ENCODE assay signal across 1 cellular context in genomic region chr6:36827261-36828079, GRCh38.
TF ChIP-seq lines count a peak whose summit lies in the region.

No MANE protein-coding gene starts in this region.

TF ChIP-seq in K562, 482 proteins besides CTCF, POLR2A, EP300 and RAD21 (continues in another document):
- TF ChIP-seq, protein P1, sequence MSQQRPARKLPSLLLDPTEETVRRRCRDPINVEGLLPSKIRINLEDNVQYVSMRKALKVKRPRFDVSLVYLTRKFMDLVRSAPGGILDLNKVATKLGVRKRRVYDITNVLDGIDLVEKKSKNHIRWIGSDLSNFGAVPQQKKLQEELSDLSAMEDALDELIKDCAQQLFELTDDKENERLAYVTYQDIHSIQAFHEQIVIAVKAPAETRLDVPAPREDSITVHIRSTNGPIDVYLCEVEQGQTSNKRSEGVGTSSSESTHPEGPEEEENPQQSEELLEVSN (IDR thresholded peaks at IDR 0.05; ENCODE audit: borderline replicate concordance in 1 of 2, extremely low read depth in 1 of 2, insufficient read depth in 1 of 2, insufficient read length in 1 of 2, low read depth in 1 of 2, low read length in 1 of 2, poor library complexity in 1 of 2, severe bottlenecking in 1 of 2) = no peak
- TF ChIP-seq ZNF77 (CRISPR knock-in tag; IDR thresholded peaks at IDR 0.05) = no peak
- TF ChIP-seq, protein P2, sequence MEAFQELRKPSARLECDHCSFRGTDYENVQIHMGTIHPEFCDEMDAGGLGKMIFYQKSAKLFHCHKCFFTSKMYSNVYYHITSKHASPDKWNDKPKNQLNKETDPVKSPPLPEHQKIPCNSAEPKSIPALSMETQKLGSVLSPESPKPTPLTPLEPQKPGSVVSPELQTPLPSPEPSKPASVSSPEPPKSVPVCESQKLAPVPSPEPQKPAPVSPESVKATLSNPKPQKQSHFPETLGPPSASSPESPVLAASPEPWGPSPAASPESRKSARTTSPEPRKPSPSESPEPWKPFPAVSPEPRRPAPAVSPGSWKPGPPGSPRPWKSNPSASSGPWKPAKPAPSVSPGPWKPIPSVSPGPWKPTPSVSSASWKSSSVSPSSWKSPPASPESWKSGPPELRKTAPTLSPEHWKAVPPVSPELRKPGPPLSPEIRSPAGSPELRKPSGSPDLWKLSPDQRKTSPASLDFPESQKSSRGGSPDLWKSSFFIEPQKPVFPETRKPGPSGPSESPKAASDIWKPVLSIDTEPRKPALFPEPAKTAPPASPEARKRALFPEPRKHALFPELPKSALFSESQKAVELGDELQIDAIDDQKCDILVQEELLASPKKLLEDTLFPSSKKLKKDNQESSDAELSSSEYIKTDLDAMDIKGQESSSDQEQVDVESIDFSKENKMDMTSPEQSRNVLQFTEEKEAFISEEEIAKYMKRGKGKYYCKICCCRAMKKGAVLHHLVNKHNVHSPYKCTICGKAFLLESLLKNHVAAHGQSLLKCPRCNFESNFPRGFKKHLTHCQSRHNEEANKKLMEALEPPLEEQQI (IDR thresholded peaks at IDR 0.05) = no peak
- TF ChIP-seq NCOR1 (IDR thresholded peaks at IDR 0.05) = no peak
- TF ChIP-seq NR2C2 (CRISPR knock-in tag; IDR thresholded peaks at IDR 0.05) = no peak
- TF ChIP-seq NR2C2 (tag; IDR thresholded peaks at IDR 0.05) = peak; percentile 29; the same call in 1 of the 2 replicates
- peak; percentile 84; the same call in 1 of the 2 replicates for TF ChIP-seq ERF (CRISPR knock-in tag; IDR thresholded peaks at IDR 0.05)
- peak; percentile 48; the same call in 1 of the 2 replicates for TF ChIP-seq TFAP4 (CRISPR knock-in tag; IDR thresholded peaks at IDR 0.05; ENCODE audit: borderline replicate concordance)
- no peak for TF ChIP-seq ARID4B (CRISPR knock-in tag; IDR thresholded peaks at IDR 0.05)
- no peak for TF ChIP-seq NCOA4 (IDR thresholded peaks at IDR 0.05; ENCODE audit: partially characterized antibody)
- no peak for TF ChIP-seq ZNF133 (CRISPR knock-in tag; IDR thresholded peaks at IDR 0.05)
- no peak for TF ChIP-seq RAD51 (IDR thresholded peaks at IDR 0.05; ENCODE audit: borderline replicate concordance, low read depth)
- no peak for TF ChIP-seq HMG20A (CRISPR knock-in tag; conservative IDR thresholded peaks at IDR 0.05)
- TF ChIP-seq THRAP3 (IDR thresholded peaks at IDR 0.05; ENCODE audit: borderline replicate concordance) = no peak
- TF ChIP-seq TBP (optimal IDR thresholded peaks at IDR 0.05; ENCODE audit: low read depth, low read length) = peak; percentile 11
- peak; percentile 82 for TF ChIP-seq NFIC (IDR thresholded peaks at IDR 0.05)
- no peak for TF ChIP-seq SREBF1 (IDR thresholded peaks at IDR 0.05; ENCODE audit: borderline replicate concordance, low read depth, low read length)
- TF ChIP-seq TBL1XR1 (IDR thresholded peaks at IDR 0.05; ENCODE audit: low read length in 2 of 2) = no peak
- TF ChIP-seq ZNF146 (CRISPR knock-in tag; IDR thresholded peaks at IDR 0.05; ENCODE audit: unreplicated experiment) = no peak
- TF ChIP-seq BDP1 (IDR thresholded peaks at IDR 0.05; ENCODE audit: insufficient read depth, insufficient read length) = no peak
- TF ChIP-seq ZBTB5 (IDR thresholded peaks at IDR 0.05) = no peak
- TF ChIP-seq, protein P3, sequence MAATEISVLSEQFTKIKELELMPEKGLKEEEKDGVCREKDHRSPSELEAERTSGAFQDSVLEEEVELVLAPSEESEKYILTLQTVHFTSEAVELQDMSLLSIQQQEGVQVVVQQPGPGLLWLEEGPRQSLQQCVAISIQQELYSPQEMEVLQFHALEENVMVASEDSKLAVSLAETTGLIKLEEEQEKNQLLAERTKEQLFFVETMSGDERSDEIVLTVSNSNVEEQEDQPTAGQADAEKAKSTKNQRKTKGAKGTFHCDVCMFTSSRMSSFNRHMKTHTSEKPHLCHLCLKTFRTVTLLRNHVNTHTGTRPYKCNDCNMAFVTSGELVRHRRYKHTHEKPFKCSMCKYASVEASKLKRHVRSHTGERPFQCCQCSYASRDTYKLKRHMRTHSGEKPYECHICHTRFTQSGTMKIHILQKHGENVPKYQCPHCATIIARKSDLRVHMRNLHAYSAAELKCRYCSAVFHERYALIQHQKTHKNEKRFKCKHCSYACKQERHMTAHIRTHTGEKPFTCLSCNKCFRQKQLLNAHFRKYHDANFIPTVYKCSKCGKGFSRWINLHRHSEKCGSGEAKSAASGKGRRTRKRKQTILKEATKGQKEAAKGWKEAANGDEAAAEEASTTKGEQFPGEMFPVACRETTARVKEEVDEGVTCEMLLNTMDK (IDR thresholded peaks at IDR 0.05; ENCODE audit: borderline replicate concordance, insufficient read depth, low read depth, low read length, poor library complexity, severe bottlenecking) = no peak
- TF ChIP-seq CEBPB (tag; IDR thresholded peaks at IDR 0.05) = no peak
- TF ChIP-seq, protein P4, sequence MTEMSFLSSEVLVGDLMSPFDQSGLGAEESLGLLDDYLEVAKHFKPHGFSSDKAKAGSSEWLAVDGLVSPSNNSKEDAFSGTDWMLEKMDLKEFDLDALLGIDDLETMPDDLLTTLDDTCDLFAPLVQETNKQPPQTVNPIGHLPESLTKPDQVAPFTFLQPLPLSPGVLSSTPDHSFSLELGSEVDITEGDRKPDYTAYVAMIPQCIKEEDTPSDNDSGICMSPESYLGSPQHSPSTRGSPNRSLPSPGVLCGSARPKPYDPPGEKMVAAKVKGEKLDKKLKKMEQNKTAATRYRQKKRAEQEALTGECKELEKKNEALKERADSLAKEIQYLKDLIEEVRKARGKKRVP (CRISPR knock-in tag; IDR thresholded peaks at IDR 0.05) = no peak; the same call in 1 of the 2 replicates
- TF ChIP-seq MAFF (IDR thresholded peaks at IDR 0.05; ENCODE audit: low read length) = no peak
- TF ChIP-seq HEY1 (CRISPR knock-in tag; IDR thresholded peaks at IDR 0.05; ENCODE audit: borderline replicate concordance) = no peak
- TF ChIP-seq ZFP30 (CRISPR knock-in tag; IDR thresholded peaks at IDR 0.05; ENCODE audit: borderline replicate concordance) = no peak
- no peak for TF ChIP-seq ZNF512 (tag; IDR thresholded peaks at IDR 0.05)
- no peak for TF ChIP-seq PPARD (CRISPR knock-in tag; IDR thresholded peaks at IDR 0.05)
- TF ChIP-seq WHSC1 (IDR thresholded peaks at IDR 0.05; ENCODE audit: low read length) = no peak
- TF ChIP-seq ZNF444 (CRISPR knock-in tag; IDR thresholded peaks at IDR 0.05) = peak; percentile 12; the same call in 1 of the 2 replicates
- TF ChIP-seq ZSCAN32 (CRISPR knock-in tag; IDR thresholded peaks at IDR 0.05) = 0 out of 2 replicates have a peak, but pooled peaks have one; percentile 46
- TF ChIP-seq, protein P5, sequence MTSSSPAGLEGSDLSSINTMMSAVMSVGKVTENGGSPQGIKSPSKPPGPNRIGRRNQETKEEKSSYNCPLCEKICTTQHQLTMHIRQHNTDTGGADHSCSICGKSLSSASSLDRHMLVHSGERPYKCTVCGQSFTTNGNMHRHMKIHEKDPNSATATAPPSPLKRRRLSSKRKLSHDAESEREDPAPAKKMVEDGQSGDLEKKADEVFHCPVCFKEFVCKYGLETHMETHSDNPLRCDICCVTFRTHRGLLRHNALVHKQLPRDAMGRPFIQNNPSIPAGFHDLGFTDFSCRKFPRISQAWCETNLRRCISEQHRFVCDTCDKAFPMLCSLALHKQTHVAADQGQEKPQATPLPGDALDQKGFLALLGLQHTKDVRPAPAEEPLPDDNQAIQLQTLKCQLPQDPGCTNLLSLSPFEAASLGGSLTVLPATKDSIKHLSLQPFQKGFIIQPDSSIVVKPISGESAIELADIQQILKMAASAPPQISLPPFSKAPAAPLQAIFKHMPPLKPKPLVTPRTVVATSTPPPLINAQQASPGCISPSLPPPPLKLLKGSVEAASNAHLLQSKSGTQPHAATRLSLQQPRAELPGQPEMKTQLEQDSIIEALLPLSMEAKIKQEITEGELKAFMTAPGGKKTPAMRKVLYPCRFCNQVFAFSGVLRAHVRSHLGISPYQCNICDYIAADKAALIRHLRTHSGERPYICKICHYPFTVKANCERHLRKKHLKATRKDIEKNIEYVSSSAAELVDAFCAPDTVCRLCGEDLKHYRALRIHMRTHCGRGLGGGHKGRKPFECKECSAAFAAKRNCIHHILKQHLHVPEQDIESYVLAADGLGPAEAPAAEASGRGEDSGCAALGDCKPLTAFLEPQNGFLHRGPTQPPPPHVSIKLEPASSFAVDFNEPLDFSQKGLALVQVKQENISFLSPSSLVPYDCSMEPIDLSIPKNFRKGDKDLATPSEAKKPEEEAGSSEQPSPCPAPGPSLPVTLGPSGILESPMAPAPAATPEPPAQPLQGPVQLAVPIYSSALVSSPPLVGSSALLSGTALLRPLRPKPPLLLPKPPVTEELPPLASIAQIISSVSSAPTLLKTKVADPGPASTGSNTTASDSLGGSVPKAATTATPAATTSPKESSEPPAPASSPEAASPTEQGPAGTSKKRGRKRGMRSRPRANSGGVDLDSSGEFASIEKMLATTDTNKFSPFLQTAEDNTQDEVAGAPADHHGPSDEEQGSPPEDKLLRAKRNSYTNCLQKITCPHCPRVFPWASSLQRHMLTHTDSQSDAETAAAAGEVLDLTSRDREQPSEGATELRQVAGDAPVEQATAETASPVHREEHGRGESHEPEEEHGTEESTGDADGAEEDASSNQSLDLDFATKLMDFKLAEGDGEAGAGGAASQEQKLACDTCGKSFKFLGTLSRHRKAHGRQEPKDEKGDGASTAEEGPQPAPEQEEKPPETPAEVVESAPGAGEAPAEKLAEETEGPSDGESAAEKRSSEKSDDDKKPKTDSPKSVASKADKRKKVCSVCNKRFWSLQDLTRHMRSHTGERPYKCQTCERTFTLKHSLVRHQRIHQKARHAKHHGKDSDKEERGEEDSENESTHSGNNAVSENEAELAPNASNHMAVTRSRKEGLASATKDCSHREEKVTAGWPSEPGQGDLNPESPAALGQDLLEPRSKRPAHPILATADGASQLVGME (CRISPR knock-in tag; IDR thresholded peaks at IDR 0.05) = no peak
- no peak for TF ChIP-seq ZNF197 (CRISPR knock-in tag; IDR thresholded peaks at IDR 0.05; ENCODE audit: low read depth)
- TF ChIP-seq TCF7L2 (IDR thresholded peaks at IDR 0.05; ENCODE audit: low read depth, low read length) = no peak
